ENCODE assay signal across 16 cellular contexts in genomic region chr4:89285735-89286134, GRCh38. TPM values are rescaled to one million over a fixed set of nuclear protein-coding genes. Genes with fewer than 3 reads are reported as not detected.
DNase-seq lines count a peak whose midpoint lies in the region; ATAC-seq and TF ChIP-seq lines count a peak whose summit lies in the region.
"Had no signal": no experiment of that assay in that cellular context is flagged by ENCODE, and none has a peak within 500 bp of the region (broad histone marks: within the 10 kb centered on the region; RNA-seq: fewer than 3 reads in every experiment).

No MANE protein-coding gene starts in this region.

- no peak for TF ChIP-seq CTCF in transverse colon (IDR thresholded peaks at IDR 0.05)

- intact Hi-C loops in activated naive CD4-positive, alpha-beta T cell treated with anti-CD3 and anti-CD28 coated beads for 36 hours (cut with micrococcal nuclease), result loop anchor here (1.0 to 5.0 kb wide), 3 partner anchors 9 to 373 kb away; no protein-coding TSS in a partner anchor
- intact Hi-C loops in transverse colon (cut with DNase I; ENCODE audit: low total_unique reads), result no loop called here

- CTCF ChIA-PET in activated naive CD4-positive, alpha-beta T cell treated with anti-CD3 and anti-CD28 coated beads for 36 hours (lab: Charles Lee), result interaction anchor here (1.0 to 5.3 kb wide), 6 partner anchors 9 to 123 kb away, joined by 3 to 26 read pairs (median 4); no protein-coding TSS in a partner anchor

- in situ Hi-C loops in transverse colon (cut with MboI; ENCODE audit: low pct_ligation_motif_present in 1 of 4, low pct_unique_long_range_greater_than_20kb in 1 of 4, low sequenced_read_pairs in 3 of 4), result no loop called here

- no peaks in the 10 kb centered on the region for H3K36me3 ChIP-seq in transverse colon

- peaks cover 87% of the 10 kb centered on the region for H3K4me1 Mint-ChIP-seq in activated naive CD4-positive, alpha-beta T cell treated with anti-CD3 and anti-CD28 coated beads for 36 hours (ENCODE audit: low read depth)
- H3K4me1 Mint-ChIP-seq in activated naive CD8-positive, alpha-beta T cell treated with anti-CD3 and anti-CD28 coated beads, Interleukin-2, amount 50 U/mL, for 24 hours, result peaks cover 94% of the 10 kb centered on the region

- no peak for TF ChIP-seq POLR2A in transverse colon (IDR thresholded peaks at IDR 0.05)

- no peaks in the 10 kb centered on the region for H3K27me3 ChIP-seq in transverse colon

- peak overlapping the region; percentile 5 to 77 (median 40) for H3K27ac ChIP-seq in transverse colon
- H3K27ac ChIP-seq: parathyroid adenoma had no signal

- no peak for TF ChIP-seq EP300 in transverse colon (IDR thresholded peaks at IDR 0.05; ENCODE audit: low read depth)

- ATAC-seq in activated naive CD4-positive, alpha-beta T cell treated with anti-CD3 and anti-CD28 coated beads, Interleukin-2, amount 50 U/mL, for 72 hours, result no peak
- peak; percentile 47 for ATAC-seq in HG03159 (IDR thresholded peaks at IDR 0.05; ENCODE audit: unreplicated experiment)
- ATAC-seq in activated naive CD8-positive, alpha-beta T cell treated with anti-CD3 and anti-CD28 coated beads, Interleukin-2, amount 50 U/mL, for 24 hours, result no peak
- ATAC-seq: Right ventricle myocardium inferior had no signal

- H3K27me3 Mint-ChIP-seq in activated naive CD4-positive, alpha-beta T cell treated with anti-CD3 and anti-CD28 coated beads for 36 hours (ENCODE audit: low read depth), result no peaks in the 10 kb centered on the region
- no peaks in the 10 kb centered on the region for H3K27me3 Mint-ChIP-seq in activated naive CD8-positive, alpha-beta T cell treated with anti-CD3 and anti-CD28 coated beads, Interleukin-2, amount 50 U/mL, for 24 hours

- no peaks in the 10 kb centered on the region for H3K9me3 Mint-ChIP-seq in activated naive CD4-positive, alpha-beta T cell treated with anti-CD3 and anti-CD28 coated beads for 36 hours
- no peaks in the 10 kb centered on the region for H3K9me3 Mint-ChIP-seq in activated naive CD4-positive, alpha-beta T cell treated with anti-CD3 and anti-CD28 coated beads, Interleukin-2, amount 50 U/mL, for 72 hours
- H3K9me3 Mint-ChIP-seq in activated naive CD8-positive, alpha-beta T cell treated with anti-CD3 and anti-CD28 coated beads, Interleukin-2, amount 50 U/mL, for 24 hours, result peaks cover 7% of the 10 kb centered on the region

- H3K4me3 ChIP-seq in transverse colon, result no peak overlapping the region

- DNase-seq in activated naive CD4-positive, alpha-beta T cell treated with anti-CD3 and anti-CD28 coated beads for 36 hours, result no peak
- DNase-seq in activated naive CD4-positive, alpha-beta T cell treated with anti-CD3 and anti-CD28 coated beads, Interleukin-2, amount 50 U/mL, for 72 hours (ENCODE audit: low spot score in 2 of 2), result no peak
- no peak for DNase-seq in activated naive CD8-positive, alpha-beta T cell treated with anti-CD3 and anti-CD28 coated beads, Interleukin-2, amount 50 U/mL, for 24 hours
- no peak for DNase-seq in transverse colon
- no peak for DNase-seq in stimulated activated CD4-positive, alpha-beta T cell treated with anti-CD3 and anti-CD28 coated beads, Interleukin-12 subunit alpha, Interleukin-12 subunit beta, amount 100 ng/mL, for 4 hours
- DNase-seq in amniotic stem cell (lab: John Stamatoyannopoulos, UW), result no peak
- DNase-seq in DMS 273 treated with DMSO at 0.1 percent for 48 hours (lab: John Stamatoyannopoulos, UW), result no peak
- DNase-seq: activated CD8-positive, alpha-beta memory T cell treated with anti-CD3 and anti-CD28 coated beads, Interleukin-2, amount 50 U/mL, for 4 hours; DND-41; GOT3; NCI-H2081; NCI-H774; trophoblast cell had no signal

- H3K4me3 Mint-ChIP-seq in activated naive CD4-positive, alpha-beta T cell treated with anti-CD3 and anti-CD28 coated beads for 36 hours, result peak overlapping the region; percentile 46
- peak overlapping the region; percentile 55 for H3K4me3 Mint-ChIP-seq in activated naive CD8-positive, alpha-beta T cell treated with anti-CD3 and anti-CD28 coated beads, Interleukin-2, amount 50 U/mL, for 24 hours

- peaks cover 12 to 44% (median 13%) of the 10 kb centered on the region in 4 donors for H3K4me1 ChIP-seq in transverse colon
- H3K4me1 ChIP-seq: parathyroid adenoma had no signal

- H3K36me3 Mint-ChIP-seq in activated naive CD4-positive, alpha-beta T cell treated with anti-CD3 and anti-CD28 coated beads for 36 hours (ENCODE audit: low read depth), result peaks cover 4% of the 10 kb centered on the region
- H3K36me3 Mint-ChIP-seq in activated naive CD4-positive, alpha-beta T cell treated with anti-CD3 and anti-CD28 coated beads, Interleukin-2, amount 50 U/mL, for 72 hours, result peaks cover 0 to 16% of the 10 kb centered on the region in 2 donors
- H3K36me3 Mint-ChIP-seq in activated naive CD8-positive, alpha-beta T cell treated with anti-CD3 and anti-CD28 coated beads, Interleukin-2, amount 50 U/mL, for 24 hours (ENCODE audit: low read depth), result peaks cover 7% of the 10 kb centered on the region

- H3K9me3 ChIP-seq in transverse colon, result no peaks in the 10 kb centered on the region

- 31% methylated on average over 2 of the region's 2 CpGs for WGBS in transverse colon (ENCODE audit: low coverage in 1 of 2), 2 donors

- H3K27ac Mint-ChIP-seq in activated naive CD4-positive, alpha-beta T cell treated with anti-CD3 and anti-CD28 coated beads for 36 hours, result peak overlapping the region; percentile 59
- H3K27ac Mint-ChIP-seq in activated naive CD4-positive, alpha-beta T cell treated with anti-CD3 and anti-CD28 coated beads, Interleukin-2, amount 50 U/mL, for 72 hours, result peak overlapping the region in 1 of 2 donors; percentile 53
- H3K27ac Mint-ChIP-seq in activated naive CD8-positive, alpha-beta T cell treated with anti-CD3 and anti-CD28 coated beads, Interleukin-2, amount 50 U/mL, for 24 hours, result peak overlapping the region; percentile 77

RNA-seq across cellular contexts. Expression of gene GPRIN3, which starts 21.9 kb away (rescaled TPM):
- 1 to 10 TPM; 8.6 to 8.8 TPM for total RNA-seq in activated naive CD4-positive, alpha-beta T cell treated with anti-CD3 and anti-CD28 coated beads for 36 hours
- 10 to 100 TPM; 12.4 to 26.1 TPM for total RNA-seq in activated naive CD4-positive, alpha-beta T cell treated with anti-CD3 and anti-CD28 coated beads, Interleukin-2, amount 50 U/mL, for 72 hours
- total RNA-seq in transverse colon, result 10 to 100 TPM; 10.1 to 21.4 (median 12.8) TPM
